ENCODE assay signal across 1 cellular context in the genomic region with DNA sequence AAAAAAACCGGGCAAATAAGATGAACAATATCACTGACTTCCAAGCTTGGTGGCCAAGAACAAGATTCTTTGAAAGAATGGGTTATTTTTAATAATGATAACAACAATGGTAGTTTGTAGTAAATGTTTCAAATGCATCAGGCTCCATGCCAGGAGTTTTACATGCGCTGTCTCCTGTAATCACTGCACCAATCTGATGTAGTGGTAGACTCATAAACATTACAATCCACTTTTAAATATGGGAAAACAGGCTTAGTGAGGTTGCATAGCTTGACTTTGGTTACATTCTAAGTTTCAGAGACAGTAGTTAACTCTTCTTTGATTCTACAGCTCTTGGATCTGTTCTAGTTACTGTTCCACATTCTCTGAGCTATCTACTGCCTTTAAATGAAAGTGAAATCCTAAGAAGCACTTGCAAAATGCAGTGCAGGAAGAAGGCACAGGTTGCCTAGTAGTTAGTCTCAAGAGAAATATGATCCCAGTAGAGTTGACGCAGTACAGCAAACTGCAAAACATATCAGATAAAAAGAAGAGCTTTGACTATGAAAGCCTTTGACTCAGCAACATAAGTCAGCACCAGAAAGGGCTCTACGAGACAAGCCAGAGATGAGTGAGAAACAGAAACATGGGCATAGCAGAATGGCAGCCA.
TF ChIP-seq lines count a peak whose summit lies in the region.

No MANE protein-coding gene starts in this region.

TF ChIP-seq in IMR-90, 13 proteins besides CTCF, POLR2A, EP300 and RAD21 (continued from another document):
- no peak for TF ChIP-seq RFX5 (IDR thresholded peaks at IDR 0.05; ENCODE audit: low read depth, low read length)
- no peak for TF ChIP-seq BHLHE40 (IDR thresholded peaks at IDR 0.05; ENCODE audit: low read depth, low read length)
- no peak for TF ChIP-seq MAFK (IDR thresholded peaks at IDR 0.05; ENCODE audit: low read depth, low read length)
- TF ChIP-seq, protein P1, sequence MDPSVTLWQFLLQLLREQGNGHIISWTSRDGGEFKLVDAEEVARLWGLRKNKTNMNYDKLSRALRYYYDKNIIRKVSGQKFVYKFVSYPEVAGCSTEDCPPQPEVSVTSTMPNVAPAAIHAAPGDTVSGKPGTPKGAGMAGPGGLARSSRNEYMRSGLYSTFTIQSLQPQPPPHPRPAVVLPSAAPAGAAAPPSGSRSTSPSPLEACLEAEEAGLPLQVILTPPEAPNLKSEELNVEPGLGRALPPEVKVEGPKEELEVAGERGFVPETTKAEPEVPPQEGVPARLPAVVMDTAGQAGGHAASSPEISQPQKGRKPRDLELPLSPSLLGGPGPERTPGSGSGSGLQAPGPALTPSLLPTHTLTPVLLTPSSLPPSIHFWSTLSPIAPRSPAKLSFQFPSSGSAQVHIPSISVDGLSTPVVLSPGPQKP (IDR thresholded peaks at IDR 0.05; ENCODE audit: borderline replicate concordance, low read depth, low read length), result no peak
- TF ChIP-seq CHD1 (IDR thresholded peaks at IDR 0.05; ENCODE audit: low read depth, low read length), result no peak
- TF ChIP-seq NFE2L2 (IDR thresholded peaks at IDR 0.05; ENCODE audit: low read depth, low read length), result no peak
TF ChIP-seq in IMR-90: peak in this region for 0.
